ENCODE assay signal across 8 cellular contexts in the genomic region with DNA sequence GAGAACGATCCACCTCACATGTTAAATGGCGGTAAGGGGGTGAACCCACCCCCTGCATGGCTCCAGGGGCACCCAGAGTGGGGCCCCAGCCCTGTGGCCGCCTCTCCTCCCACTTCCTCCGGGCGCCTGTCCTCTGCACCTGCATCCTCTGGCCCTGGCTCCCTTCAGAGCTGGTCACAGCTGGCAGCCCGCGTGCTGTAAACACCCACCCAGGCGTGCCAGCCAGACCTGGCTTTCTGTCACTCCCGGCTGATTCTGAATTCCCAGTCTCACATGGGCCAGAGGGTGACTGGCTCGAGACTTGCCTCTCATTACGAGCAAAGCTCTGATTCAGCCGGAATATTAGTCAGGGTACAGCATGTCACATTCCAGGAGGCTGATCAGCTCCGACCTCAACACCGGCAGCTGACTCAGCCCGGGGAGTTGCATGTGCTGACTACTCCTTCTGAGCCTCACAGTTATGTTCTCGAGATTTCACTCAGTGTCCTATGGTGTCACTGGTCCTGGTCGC.
DNase-seq lines count a peak whose midpoint lies in the region.

No MANE protein-coding gene starts in this region.

- intact Hi-C loops in cardiac septum (cut with DNase I): loop anchor here (10.0 kb wide), 1 partner anchor 463 kb away; a partner anchor contains a TSS

- no peaks in the 10 kb centered on the region for H3K36me3 ChIP-seq in KOPT-K1 (ENCODE audit: insufficient read depth, low read length)

- peak; percentile 57 for DNase-seq in GF-D8 (lab: John Stamatoyannopoulos, UW)
- peak; percentile 55 for DNase-seq in activated naive CD4-positive, alpha-beta T cell treated with anti-CD3 and anti-CD28 coated beads, Interleukin-2, amount 50 U/mL, for 16 hours
- DNase-seq in cardiac septum (ENCODE audit: low spot score): peak; percentile 88
- peak; percentile 99 for DNase-seq in renal cortical epithelial cell (ENCODE audit: low read depth)
- DNase-seq in cortex of kidney (lab: John Stamatoyannopoulos, UW): no peak
- no peak for DNase-seq in NCI-H1436 (lab: John Stamatoyannopoulos, UW)
- DNase-seq in NK-92 treated with Interleukin-12 subunit alpha and Interleukin-12 subunit beta, amount 100 ng/mL, for 24 hours (lab: John Stamatoyannopoulos, UW): no peak

- H3K27ac ChIP-seq in KOPT-K1 (ENCODE audit: low read depth, low read length, poor library complexity, severe bottlenecking): peak overlapping the region; percentile 59

- H3K9me3 ChIP-seq in KOPT-K1 (ENCODE audit: insufficient read depth, low read length, poor library complexity, severe bottlenecking): peaks cover 23% of the 10 kb centered on the region

Comparison
In these comparisons a context has a peak if more than half of its experiments do, and no peak if none do; other contexts are left out.
1. DNase-seq: peak in GF-D8 (single experiment), activated naive CD4-positive, alpha-beta T cell treated with anti-CD3 and anti-CD28 coated beads, Interleukin-2, amount 50 U/mL, for 16 hours (single experiment), cardiac septum (single experiment) and renal cortical epithelial cell (single experiment); none in cortex of kidney (single experiment), NCI-H1436 (single experiment) and NK-92 treated with Interleukin-12 subunit alpha and Interleukin-12 subunit beta, amount 100 ng/mL, for 24 hours (single experiment).